In genomic region chr17:3916013-3916696, GRCh38 we compare ENCODE assay signal across 9 cellular contexts. TPM values are rescaled to one million over a fixed set of nuclear protein-coding genes. Genes with fewer than 3 reads are reported as not detected.
A peak's percentile ranks its signal among the peaks of the same experiment; 100 is the strongest.
DNase-seq lines count a peak whose midpoint lies in the region; ATAC-seq and TF ChIP-seq lines count a peak whose summit lies in the region.
"Had no signal": no experiment of that assay in that cellular context is flagged by ENCODE, and none has a peak within 500 bp of the region (broad histone marks: within the 10 kb centered on the region; RNA-seq: fewer than 3 reads in every experiment).

P2RX1 (minus strand) TSS chr17:3916465; CDS start chr17:3916225, 240 bp downstream.

- H3K9me3 Mint-ChIP-seq in CD4-positive, alpha-beta memory T cell = no peaks in the 10 kb centered on the region
- H3K9me3 Mint-ChIP-seq in activated naive CD8-positive, alpha-beta T cell (ENCODE audit: low read depth) = no peaks in the 10 kb centered on the region
- no peaks in the 10 kb centered on the region for H3K9me3 Mint-ChIP-seq in natural killer cell

- CTCF ChIA-PET in CD4-positive, alpha-beta memory T cell (lab: Charles Lee; ENCODE audit: partially characterized antibody) = interaction anchor here (0.7 to 6.4 kb wide), 7 partner anchors 8 to 178 kb away, joined by 3 to 138 read pairs (median 4); no protein-coding TSS in a partner anchor

- POLR2A ChIA-PET in CD4-positive, alpha-beta memory T cell (lab: Charles Lee; ENCODE audit: partially characterized antibody) = interaction anchor here (1.6 kb wide), 1 partner anchor 49 kb away, joined by 7 read pairs; no protein-coding TSS in a partner anchor

- no peaks in the 10 kb centered on the region for H3K36me3 Mint-ChIP-seq in CD4-positive, alpha-beta memory T cell
- H3K36me3 Mint-ChIP-seq in activated naive CD8-positive, alpha-beta T cell = no peaks in the 10 kb centered on the region
- H3K36me3 Mint-ChIP-seq in natural killer cell = no peaks in the 10 kb centered on the region

- intact Hi-C loops in CD4-positive, alpha-beta memory T cell (cut with micrococcal nuclease) = loop anchor here (10.0 kb wide), 1 partner anchor 159 kb away; no protein-coding TSS in a partner anchor
- intact Hi-C loops in natural killer cell (cut with micrococcal nuclease) = no loop called here

- no peak for TF ChIP-seq CTCF in natural killer cell (IDR thresholded peaks at IDR 0.05)

- peak within 1 kb of the TSS in 5 of 8 donors; percentile 21 to 59 (median 41) for H3K4me3 Mint-ChIP-seq in CD4-positive, alpha-beta memory T cell
- no peak within 1 kb of the TSS for H3K4me3 Mint-ChIP-seq in activated naive CD8-positive, alpha-beta T cell
- peak within 1 kb of the TSS; percentile 88 for H3K4me3 Mint-ChIP-seq in natural killer cell

- no peaks in the 10 kb centered on the region for H3K27me3 Mint-ChIP-seq in CD4-positive, alpha-beta memory T cell
- no peaks in the 10 kb centered on the region for H3K27me3 Mint-ChIP-seq in activated naive CD8-positive, alpha-beta T cell
- H3K27me3 Mint-ChIP-seq in natural killer cell (ENCODE audit: low read depth in 2 of 2) = peaks cover 0 to 12% of the 10 kb centered on the region in 2 donors

- peak; percentile 17 to 52 (median 26) for DNase-seq in CD4-positive, alpha-beta memory T cell
- DNase-seq in MV-4-11 (lab: John Stamatoyannopoulos, UW) = peak; percentile 95
- peak; percentile 33 for DNase-seq in natural killer cell
- no peak for DNase-seq in RKO (ENCODE audit: low spot score)
- no peak for DNase-seq in HCEC 1CT
- DNase-seq: gastrocnemius medialis had no signal

- no peak within 1 kb of the TSS for H3K27ac ChIP-seq in CD4-positive, alpha-beta memory T cell (ENCODE audit: low read depth, low read length)

- ATAC-seq in natural killer cell (peak; percentile 21 to 58 (median 41)), HG03354 (IDR thresholded peaks at IDR 0.05; ENCODE audit: poor library complexity, severe bottlenecking, unreplicated experiment) (no peak), GM21526 (IDR thresholded peaks at IDR 0.05; ENCODE audit: low FRiP score, unreplicated experiment) (no peak)
- ATAC-seq: gastrocnemius medialis had no signal

- H3K27ac Mint-ChIP-seq in CD4-positive, alpha-beta memory T cell = peak within 1 kb of the TSS in 5 of 7 donors; percentile 32 to 86 (median 76)
- peak within 1 kb of the TSS; percentile 41 for H3K27ac Mint-ChIP-seq in activated naive CD8-positive, alpha-beta T cell
- H3K27ac Mint-ChIP-seq in natural killer cell = peak within 1 kb of the TSS; percentile 85 to 91

- no peaks in the 10 kb centered on the region for H3K36me3 ChIP-seq in CD4-positive, alpha-beta memory T cell (ENCODE audit: insufficient read depth, low read length)
- H3K36me3 ChIP-seq: gastrocnemius medialis had no signal

- peaks cover 38% of the 10 kb centered on the region for H3K4me1 ChIP-seq in CD4-positive, alpha-beta memory T cell (ENCODE audit: insufficient read depth, low read length)

- no peak within 1 kb of the TSS for H3K4me3 ChIP-seq in CD4-positive, alpha-beta memory T cell (ENCODE audit: low read length in 2 of 2)

- no peaks in the 10 kb centered on the region for H3K27me3 ChIP-seq in CD4-positive, alpha-beta memory T cell (ENCODE audit: insufficient read depth, low read length)
- H3K27me3 ChIP-seq: gastrocnemius medialis had no signal

- H3K9me3 ChIP-seq in CD4-positive, alpha-beta memory T cell (ENCODE audit: control insufficient read depth in 1 of 2, low read length in 2 of 2) = no peaks in the 10 kb centered on the region
- H3K9me3 ChIP-seq: gastrocnemius medialis had no signal

- peaks cover 13 to 54% (median 35%) of the 10 kb centered on the region in 4 donors for H3K4me1 Mint-ChIP-seq in CD4-positive, alpha-beta memory T cell
- peaks cover 44% of the 10 kb centered on the region for H3K4me1 Mint-ChIP-seq in activated naive CD8-positive, alpha-beta T cell (ENCODE audit: low read depth)
- H3K4me1 Mint-ChIP-seq in natural killer cell = peaks cover 30 to 42% of the 10 kb centered on the region in 2 donors

RNA-seq across cellular contexts. Expression of gene P2RX1, which starts in this region (rescaled TPM):
- total RNA-seq in CD4-positive, alpha-beta memory T cell = not detected
- polyA plus RNA-seq in CD4-positive, alpha-beta memory T cell = not detected
- 10 to 100 TPM in 2 of 3 donors, 1 to 10 TPM in 1; 2.3 to 15.3 (median 13.4) TPM for total RNA-seq in natural killer cell

Comparison
In these comparisons a context has a peak if more than half of its experiments do, and no peak if none do; other contexts are left out.
1. Peak in DNase-seq in CD4-positive, alpha-beta memory T cell; RNA of the gene not detected or under 1 TPM.
2. DNase-seq: peak in MV-4-11 (single experiment) and natural killer cell (single experiment); none in RKO (single experiment) and HCEC 1CT (single experiment).
3. ATAC-seq: peak in natural killer cell (3 of 3); none in HG03354 (single experiment) and GM21526 (single experiment).
4. Peak in every context shown above with its lines, with median percentiles within 50 percentile points of each other: H3K27ac Mint-ChIP-seq.